In genomic region chr17:76353599-76354316, GRCh38 we compare ENCODE assay signal across 8 cellular contexts. TPM values are rescaled to one million over a fixed set of nuclear protein-coding genes. Genes with fewer than 3 reads are reported as not detected.
DNase-seq lines count a peak whose midpoint lies in the region; ATAC-seq and TF ChIP-seq lines count a peak whose summit lies in the region.

A gene with protein sequence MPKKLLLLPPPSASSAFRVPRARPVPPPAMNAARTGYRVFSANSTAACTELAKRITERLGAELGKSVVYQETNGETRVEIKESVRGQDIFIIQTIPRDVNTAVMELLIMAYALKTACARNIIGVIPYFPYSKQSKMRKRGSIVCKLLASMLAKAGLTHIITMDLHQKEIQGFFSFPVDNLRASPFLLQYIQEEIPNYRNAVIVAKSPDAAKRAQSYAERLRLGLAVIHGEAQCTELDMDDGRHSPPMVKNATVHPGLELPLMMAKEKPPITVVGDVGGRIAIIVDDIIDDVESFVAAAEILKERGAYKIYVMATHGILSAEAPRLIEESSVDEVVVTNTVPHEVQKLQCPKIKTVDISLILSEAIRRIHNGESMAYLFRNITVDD (minus strand): TSS chr17:76353916. CDS start chr17:76353703, 213 bp downstream.

- TF ChIP-seq CTCF in GM10248 (IDR thresholded peaks at IDR 0.05; ENCODE audit: control extremely low read depth, extremely low read depth, low read depth, missing control alignments) (no peak), parathyroid adenoma (IDR thresholded peaks at IDR 0.05) (peak; percentile 56), tibial nerve (IDR thresholded peaks at IDR 0.05) (peak; percentile 52 to 76 (median 68))

- H3K9me3 ChIP-seq in parathyroid adenoma (ENCODE audit: control insufficient read depth, low read length) (no peaks in the 10 kb centered on the region), tibial nerve (no peaks in the 10 kb centered on the region)

- peak within 1 kb of the TSS; percentile 98 for H3K27ac Mint-ChIP-seq in activated naive CD8-positive, alpha-beta T cell treated with anti-CD3 and anti-CD28 coated beads for 36 hours

- ATAC-seq in HG02571 (IDR thresholded peaks at IDR 0.05; ENCODE audit: unreplicated experiment): peak; percentile 85
- ATAC-seq in Right ventricle myocardium superior (ENCODE audit: poor library complexity): peak; percentile 99

- H3K27me3 ChIP-seq in parathyroid adenoma (ENCODE audit: control insufficient read depth, insufficient read depth, low read length) (no peaks in the 10 kb centered on the region), tibial nerve (no peaks in the 10 kb centered on the region)

- H3K36me3 Mint-ChIP-seq in activated naive CD8-positive, alpha-beta T cell treated with anti-CD3 and anti-CD28 coated beads for 36 hours: peaks cover 2% of the 10 kb centered on the region

- peak within 1 kb of the TSS; percentile 69 for H3K9ac ChIP-seq in parathyroid adenoma

- peaks cover 21% of the 10 kb centered on the region for H3K4me1 Mint-ChIP-seq in activated naive CD8-positive, alpha-beta T cell treated with anti-CD3 and anti-CD28 coated beads for 36 hours

- CTCF ChIA-PET in GM10248 (lab: Yijun Ruan, JAX): interaction anchor here (0.7 to 2.9 kb wide), 25 partner anchors 8 to 735 kb away, joined by 3 to 23 read pairs (median 4); partner anchors contain the start of genes SPHK1 and TRIM47

- no peaks in the 10 kb centered on the region for H3K36me3 ChIP-seq in parathyroid adenoma (ENCODE audit: control insufficient read depth, insufficient read depth, low read length)
- H3K36me3 ChIP-seq in tibial nerve: peaks cover 0 to 6% (median 0%) of the 10 kb centered on the region in 3 donors

- H3K4me3 Mint-ChIP-seq in activated naive CD8-positive, alpha-beta T cell treated with anti-CD3 and anti-CD28 coated beads for 36 hours: peak within 1 kb of the TSS; percentile 87

- intact Hi-C loops in Right ventricle myocardium superior (cut with DNase I): no loop called here

- peak within 1 kb of the TSS; percentile 96 for H2AFZ ChIP-seq in parathyroid adenoma

- H3K79me2 ChIP-seq in parathyroid adenoma: peaks cover 14% of the 10 kb centered on the region

- H3K4me2 ChIP-seq in parathyroid adenoma (ENCODE audit: low read length): peak within 1 kb of the TSS; percentile 92

- POLR2A ChIA-PET in GM10248 (lab: Yijun Ruan, JAX): interaction anchor here (0.7 kb wide), 1 partner anchor 281 kb away, joined by 3 read pairs; the partner anchor contains the start of gene SRP68

- peak in 1 of 2 donors; percentile 70 for TF ChIP-seq POLR2A in tibial nerve (IDR thresholded peaks at IDR 0.05)

- H3K4me3 ChIP-seq in parathyroid adenoma (ENCODE audit: low read depth, low read length) (peak within 1 kb of the TSS; percentile 81), tibial nerve (peak within 1 kb of the TSS; percentile 70 to 99 (median 96))

- DNase-seq in GM10248 (ENCODE audit: extremely low spot score) (peak; percentile 93), NCI-H1092 (lab: John Stamatoyannopoulos, UW) (peak; percentile 78), SKM-1 treated with dmso at 0.1 percent for 144 hours (lab: John Stamatoyannopoulos, UW; ENCODE audit: unreplicated experiment) (peak; percentile 76), Right ventricle myocardium superior (peak; percentile 93), tibial nerve (ENCODE audit: low spot score in 2 of 2) (peak; percentile 65 to 73)
- DNase-seq in activated naive CD8-positive, alpha-beta T cell treated with anti-CD3 and anti-CD28 coated beads for 36 hours: peak; percentile 86

- peak within 1 kb of the TSS; percentile 93 for H3K27ac ChIP-seq in parathyroid adenoma
- peak within 1 kb of the TSS; percentile 52 to 88 (median 82) for H3K27ac ChIP-seq in tibial nerve

- H3K27me3 Mint-ChIP-seq in activated naive CD8-positive, alpha-beta T cell treated with anti-CD3 and anti-CD28 coated beads for 36 hours: no peaks in the 10 kb centered on the region

- H3K9me3 Mint-ChIP-seq in activated naive CD8-positive, alpha-beta T cell treated with anti-CD3 and anti-CD28 coated beads for 36 hours: no peaks in the 10 kb centered on the region

- 0% methylated on average over 27 to 57 of the region's 75 CpGs for WGBS in tibial nerve, 2 donors

- H3K4me1 ChIP-seq in parathyroid adenoma (no peaks in the 10 kb centered on the region), tibial nerve (peaks cover 0 to 35% (median 7%) of the 10 kb centered on the region in 4 donors)

- TF ChIP-seq EP300 in tibial nerve (IDR thresholded peaks at IDR 0.05): peak; percentile 67 to 90

RNA-seq across cellular contexts. Expression of the gene that starts here (rescaled TPM):
- total RNA-seq in activated naive CD8-positive, alpha-beta T cell treated with anti-CD3 and anti-CD28 coated beads for 36 hours: 10 to 100 TPM; 30.9 to 31.3 TPM
- total RNA-seq in Right ventricle myocardium superior (31.9 TPM), tibial nerve (100 to 1,000 TPM in 2 of 4 donors, 10 to 100 TPM in 2; 66.8 to 108 (median 96.2) TPM)

Comparison
In these comparisons a context has a peak if more than half of its experiments do, and no peak if none do; other contexts are left out.
1. Peak in every context shown above with its lines: DNase-seq, ATAC-seq, H3K4me3 ChIP-seq and H3K27ac ChIP-seq.